Comparison of ENCODE assay signal across 1 cellular context in genomic region chr3:133572158-133573053, GRCh38.
A peak's percentile ranks its signal among the peaks of the same experiment; 100 is the strongest.
TF ChIP-seq lines count a peak whose summit lies in the region.

No MANE protein-coding gene starts in this region.

TF ChIP-seq in GM12878, 131 proteins besides CTCF, POLR2A, EP300 and RAD21 (continued from another document and continues in another):
- TF ChIP-seq CHD1 (IDR thresholded peaks at IDR 0.05; ENCODE audit: low read depth, low read length): no peak
- TF ChIP-seq ZNF207 (IDR thresholded peaks at IDR 0.05; ENCODE audit: borderline replicate concordance): peak; percentile 47
- no peak for TF ChIP-seq RELA (IDR thresholded peaks at IDR 0.05; ENCODE audit: borderline replicate concordance, partially characterized antibody)
- no peak for TF ChIP-seq BCLAF1 (IDR thresholded peaks at IDR 0.05)
- TF ChIP-seq FOXM1 (IDR thresholded peaks at IDR 0.05; ENCODE audit: low read depth, low read length): peak; percentile 39; the same call in 1 of the 2 replicates
- TF ChIP-seq HSF1 (IDR thresholded peaks at IDR 0.05; ENCODE audit: low read depth, low read length): no peak
- no peak for TF ChIP-seq ZBTB11 (CRISPR knock-in tag; IDR thresholded peaks at IDR 0.05)
- TF ChIP-seq IKZF2 (IDR thresholded peaks at IDR 0.05): peak in 1 of 2 experiments; percentile 13; a peak in 1 of 4 replicates
- peak; percentile 63 for TF ChIP-seq SMAD1 (IDR thresholded peaks at IDR 0.05; ENCODE audit: low read depth, partially characterized antibody)
- TF ChIP-seq SPI1 (IDR thresholded peaks at IDR 0.05; ENCODE audit: borderline replicate concordance, insufficient read depth, low read depth, low read length): peak; percentile 96
- peak; percentile 95 for TF ChIP-seq ZNF217 (IDR thresholded peaks at IDR 0.05)
- no peak for TF ChIP-seq EZH2 (IDR thresholded peaks at IDR 0.05; ENCODE audit: borderline replicate concordance, control insufficient read depth, low read depth, low read length)
- no peak for TF ChIP-seq SMAD5 (IDR thresholded peaks at IDR 0.05; ENCODE audit: low read depth)
- TF ChIP-seq, protein P1, sequence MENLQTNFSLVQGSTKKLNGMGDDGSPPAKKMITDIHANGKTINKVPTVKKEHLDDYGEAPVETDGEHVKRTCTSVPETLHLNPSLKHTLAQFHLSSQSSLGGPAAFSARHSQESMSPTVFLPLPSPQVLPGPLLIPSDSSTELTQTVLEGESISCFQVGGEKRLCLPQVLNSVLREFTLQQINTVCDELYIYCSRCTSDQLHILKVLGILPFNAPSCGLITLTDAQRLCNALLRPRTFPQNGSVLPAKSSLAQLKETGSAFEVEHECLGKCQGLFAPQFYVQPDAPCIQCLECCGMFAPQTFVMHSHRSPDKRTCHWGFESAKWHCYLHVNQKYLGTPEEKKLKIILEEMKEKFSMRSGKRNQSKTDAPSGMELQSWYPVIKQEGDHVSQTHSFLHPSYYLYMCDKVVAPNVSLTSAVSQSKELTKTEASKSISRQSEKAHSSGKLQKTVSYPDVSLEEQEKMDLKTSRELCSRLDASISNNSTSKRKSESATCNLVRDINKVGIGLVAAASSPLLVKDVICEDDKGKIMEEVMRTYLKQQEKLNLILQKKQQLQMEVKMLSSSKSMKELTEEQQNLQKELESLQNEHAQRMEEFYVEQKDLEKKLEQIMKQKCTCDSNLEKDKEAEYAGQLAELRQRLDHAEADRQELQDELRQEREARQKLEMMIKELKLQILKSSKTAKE (IDR thresholded peaks at IDR 0.05; ENCODE audit: low read depth, poor library complexity, severe bottlenecking): peak; percentile 33
- no peak for TF ChIP-seq EED (IDR thresholded peaks at IDR 0.05; ENCODE audit: low read depth)
- no peak for TF ChIP-seq TARDBP (IDR thresholded peaks at IDR 0.05; ENCODE audit: borderline replicate concordance)
- TF ChIP-seq BRCA1 (IDR thresholded peaks at IDR 0.05; ENCODE audit: low read depth, low read length): no peak
- TF ChIP-seq, protein P2, sequence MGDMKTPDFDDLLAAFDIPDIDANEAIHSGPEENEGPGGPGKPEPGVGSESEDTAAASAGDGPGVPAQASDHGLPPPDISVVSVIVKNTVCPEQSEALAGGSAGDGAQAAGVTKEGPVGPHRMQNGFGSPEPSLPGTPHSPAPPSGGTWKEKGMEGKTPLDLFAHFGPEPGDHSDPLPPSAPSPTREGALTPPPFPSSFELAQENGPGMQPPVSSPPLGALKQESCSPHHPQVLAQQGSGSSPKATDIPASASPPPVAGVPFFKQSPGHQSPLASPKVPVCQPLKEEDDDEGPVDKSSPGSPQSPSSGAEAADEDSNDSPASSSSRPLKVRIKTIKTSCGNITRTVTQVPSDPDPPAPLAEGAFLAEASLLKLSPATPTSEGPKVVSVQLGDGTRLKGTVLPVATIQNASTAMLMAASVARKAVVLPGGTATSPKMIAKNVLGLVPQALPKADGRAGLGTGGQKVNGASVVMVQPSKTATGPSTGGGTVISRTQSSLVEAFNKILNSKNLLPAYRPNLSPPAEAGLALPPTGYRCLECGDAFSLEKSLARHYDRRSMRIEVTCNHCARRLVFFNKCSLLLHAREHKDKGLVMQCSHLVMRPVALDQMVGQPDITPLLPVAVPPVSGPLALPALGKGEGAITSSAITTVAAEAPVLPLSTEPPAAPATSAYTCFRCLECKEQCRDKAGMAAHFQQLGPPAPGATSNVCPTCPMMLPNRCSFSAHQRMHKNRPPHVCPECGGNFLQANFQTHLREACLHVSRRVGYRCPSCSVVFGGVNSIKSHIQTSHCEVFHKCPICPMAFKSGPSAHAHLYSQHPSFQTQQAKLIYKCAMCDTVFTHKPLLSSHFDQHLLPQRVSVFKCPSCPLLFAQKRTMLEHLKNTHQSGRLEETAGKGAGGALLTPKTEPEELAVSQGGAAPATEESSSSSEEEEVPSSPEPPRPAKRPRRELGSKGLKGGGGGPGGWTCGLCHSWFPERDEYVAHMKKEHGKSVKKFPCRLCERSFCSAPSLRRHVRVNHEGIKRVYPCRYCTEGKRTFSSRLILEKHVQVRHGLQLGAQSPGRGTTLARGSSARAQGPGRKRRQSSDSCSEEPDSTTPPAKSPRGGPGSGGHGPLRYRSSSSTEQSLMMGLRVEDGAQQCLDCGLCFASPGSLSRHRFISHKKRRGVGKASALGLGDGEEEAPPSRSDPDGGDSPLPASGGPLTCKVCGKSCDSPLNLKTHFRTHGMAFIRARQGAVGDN (IDR thresholded peaks at IDR 0.05): no peak
- no peak; the same call in 1 of the 2 replicates for TF ChIP-seq MXI1 (IDR thresholded peaks at IDR 0.05; ENCODE audit: low read depth, low read length)
- peak; percentile 89; the same call in 2 of the 3 replicates for TF ChIP-seq POU2F2 (IDR thresholded peaks at IDR 0.05; ENCODE audit: borderline replicate concordance, low read depth, low read length)
- TF ChIP-seq MEF2B (IDR thresholded peaks at IDR 0.05; ENCODE audit: partially characterized antibody, poor library complexity, severe bottlenecking): peak; percentile 88
- TF ChIP-seq FOXK2 (IDR thresholded peaks at IDR 0.05): no peak
- TF ChIP-seq SP1 (IDR thresholded peaks at IDR 0.05; ENCODE audit: low read depth, low read length): no peak
- TF ChIP-seq BCL11A (IDR thresholded peaks at IDR 0.05; ENCODE audit: low read depth, low read length): no peak; the same call in 1 of the 2 replicates
- TF ChIP-seq SIN3A (IDR thresholded peaks at IDR 0.05; ENCODE audit: low read depth, low read length): peak; percentile 37; the same call in 1 of the 2 replicates
- no peak for TF ChIP-seq ASH2L (IDR thresholded peaks at IDR 0.05; ENCODE audit: borderline replicate concordance, low read depth)
- no peak; the same call in none of the 2 replicates for TF ChIP-seq POLR2AphosphoS2 (IDR thresholded peaks at IDR 0.05; ENCODE audit: low read depth, low read length)
- peak; percentile 62; the same call in 1 of the 2 replicates for TF ChIP-seq SMARCA5 (IDR thresholded peaks at IDR 0.05)
- no peak for TF ChIP-seq FOS (IDR thresholded peaks at IDR 0.05; ENCODE audit: borderline replicate concordance, extremely low read depth, insufficient read length)
- no peak; the same call in 1 of the 2 replicates for TF ChIP-seq ZNF24 (IDR thresholded peaks at IDR 0.05)
- no peak for TF ChIP-seq CHD2 (IDR thresholded peaks at IDR 0.05; ENCODE audit: borderline replicate concordance, low read depth, low read length)
- TF ChIP-seq SREBF1 (IDR thresholded peaks at IDR 0.05; ENCODE audit: low read length): no peak
- TF ChIP-seq BCL3 (IDR thresholded peaks at IDR 0.05; ENCODE audit: borderline replicate concordance, insufficient read depth, low read depth, low read length, poor library complexity, severe bottlenecking): no peak
- TF ChIP-seq PML (IDR thresholded peaks at IDR 0.05; ENCODE audit: low read length): no peak; the same call in 1 of the 2 replicates
- peak in 1 of 2 experiments; percentile 65; a peak in 1 of 4 replicates for TF ChIP-seq CEBPB (IDR thresholded peaks at IDR 0.05; ENCODE audit: borderline replicate concordance in 1 of 2, low read depth in 2 of 2, low read length in 2 of 2)
- TF ChIP-seq REST (IDR thresholded peaks at IDR 0.05; ENCODE audit: low read depth, low read length): no peak
- TF ChIP-seq JUND (IDR thresholded peaks at IDR 0.05; ENCODE audit: low read depth, low read length): peak; percentile 58; the same call in 1 of the 2 replicates
